In genomic region chr6:54183616-54184015, GRCh38 we compare ENCODE assay signal across 22 cellular contexts.
A peak's percentile ranks its signal among the peaks of the same experiment; 100 is the strongest.
DNase-seq lines count a peak whose midpoint lies in the region; ATAC-seq, FAIRE-seq and TF ChIP-seq lines count a peak whose summit lies in the region.
"Had no signal": no experiment of that assay in that cellular context is flagged by ENCODE, and none has a peak within 500 bp of the region (broad histone marks: within the 10 kb centered on the region; RNA-seq: fewer than 3 reads in every experiment).

No MANE protein-coding gene starts in this region.

- peaks cover 0 to 3% of the 10 kb centered on the region in 2 donors for H3K9me3 Mint-ChIP-seq in stimulated activated naive B cell treated with anti-CD40 and anti-IgM and Interleukin-4, amounts not matched to agents 10 μg/mL and 1 μg/mL and 100 μg/mL, for 72 hours
- H3K9me3 Mint-ChIP-seq: CD8-positive, alpha-beta T cell had no signal

- H3K9me3 ChIP-seq in SK-N-SH (no peaks in the 10 kb centered on the region), adrenal gland (replicated peaks in 1 of 3) (no peaks in the 10 kb centered on the region)
- H3K9me3 ChIP-seq: A549; BLaER1 treated with 17β-estradiol and CSF1 and Interleukin-3, amounts not matched to agents 10 nM and 100 nM; Caco-2 had no signal

- TF ChIP-seq POLR2A in adrenal gland (IDR thresholded peaks at IDR 0.05): no peak

- peak; percentile 79 for FAIRE-seq in HTR-8/SVneo (lab: Jason Lieb, UNC)
- FAIRE-seq: A549, D721Med, G401.6, GM18507 had no signal

- H3K36me3 ChIP-seq in SK-N-SH (replicated peaks in 1 of 2; ENCODE audit: control insufficient read depth in 1 of 2, insufficient read depth in 2 of 2, low read length in 1 of 2): no peaks in the 10 kb centered on the region
- H3K36me3 ChIP-seq in adrenal gland (replicated peaks in 1 of 2): no peaks in the 10 kb centered on the region
- H3K36me3 ChIP-seq: BLaER1 treated with 17β-estradiol and CSF1 and Interleukin-3, amounts not matched to agents 10 nM and 100 nM had no signal

- peaks cover 1 to 3% of the 10 kb centered on the region in 2 donors for H3K4me1 Mint-ChIP-seq in stimulated activated naive B cell treated with anti-CD40 and anti-IgM and Interleukin-4, amounts not matched to agents 10 μg/mL and 1 μg/mL and 100 μg/mL, for 72 hours
- H3K4me1 Mint-ChIP-seq: B cell had no signal

- no peaks in the 10 kb centered on the region for H3K9me2 ChIP-seq in SK-N-SH

- H3K27ac ChIP-seq in SK-N-SH (ENCODE audit: low read depth in 2 of 2, low read length in 1 of 2) (no peak overlapping the region), adrenal gland (no peak overlapping the region)
- H3K27ac ChIP-seq: 22Rv1; A549; BLaER1 treated with 17β-estradiol and CSF1 and Interleukin-3, amounts not matched to agents 10 nM and 100 nM; C4-2B had no signal

- 17% methylated on average over 7 of the region's 7 CpGs for WGBS in SK-N-SH (ENCODE audit: low lambda C conversion rate)
- WGBS in adrenal gland, 4 donors: 44 to 55% (median 48%) methylated on average over 7 of the region's 7 CpGs

- no peaks in the 10 kb centered on the region for H3F3A ChIP-seq in SK-N-SH (replicated peaks; ENCODE audit: insufficient read depth)

- H4K20me1 ChIP-seq in SK-N-SH (ENCODE audit: insufficient read depth): no peaks in the 10 kb centered on the region
- H4K20me1 ChIP-seq: BLaER1 treated with 17β-estradiol and CSF1 and Interleukin-3, amounts not matched to agents 10 nM and 100 nM had no signal

- H3K4me1 ChIP-seq in SK-N-SH (ENCODE audit: control insufficient read depth in 1 of 2, insufficient read depth in 2 of 2, low read depth in 1 of 2, low read length in 1 of 2) (no peaks in the 10 kb centered on the region; a peak in 1 of 4 replicates), adrenal gland (replicated peaks in 1 of 2) (no peaks in the 10 kb centered on the region)
- H3K4me1 ChIP-seq: A549, Caco-2 had no signal

- H3K27ac Mint-ChIP-seq in stimulated activated naive B cell treated with anti-CD40 and anti-IgM and Interleukin-4, amounts not matched to agents 10 μg/mL and 1 μg/mL and 100 μg/mL, for 72 hours: no peak overlapping the region
- H3K27ac Mint-ChIP-seq: B cell; CD4-positive, alpha-beta T cell; CD8-positive, alpha-beta T cell had no signal

- H3K9ac ChIP-seq in SK-N-SH: no peak overlapping the region
- H3K9ac ChIP-seq: BLaER1 treated with 17β-estradiol and CSF1 and Interleukin-3, amounts not matched to agents 10 nM and 100 nM had no signal

- H3K4me3 Mint-ChIP-seq in stimulated activated naive B cell treated with anti-CD40 and anti-IgM and Interleukin-4, amounts not matched to agents 10 μg/mL and 1 μg/mL and 100 μg/mL, for 72 hours: no peak overlapping the region
- H3K4me3 Mint-ChIP-seq: B cell; CD4-positive, alpha-beta T cell; CD8-positive, alpha-beta T cell had no signal

- H2AFZ ChIP-seq in SK-N-SH (ENCODE audit: low read depth): no peak overlapping the region

- H3K4me2 ChIP-seq in SK-N-SH: no peak overlapping the region
- H3K4me2 ChIP-seq: A549; BLaER1 treated with 17β-estradiol and CSF1 and Interleukin-3, amounts not matched to agents 10 nM and 100 nM had no signal

- H3K36me3 Mint-ChIP-seq in stimulated activated naive B cell treated with anti-CD40 and anti-IgM and Interleukin-4, amounts not matched to agents 10 μg/mL and 1 μg/mL and 100 μg/mL, for 72 hours: no peaks in the 10 kb centered on the region
- H3K36me3 Mint-ChIP-seq: CD8-positive, alpha-beta T cell had no signal

- no peak for TF ChIP-seq EP300 in SK-N-SH (IDR thresholded peaks at IDR 0.05; ENCODE audit: borderline replicate concordance in 1 of 2, low read depth in 1 of 2, low read length in 1 of 2)

- H3K27me3 ChIP-seq in SK-N-SH (ENCODE audit: insufficient read depth): no peaks in the 10 kb centered on the region; the same call in 1 of the 2 replicates
- no peaks in the 10 kb centered on the region for H3K27me3 ChIP-seq in adrenal gland
- H3K27me3 ChIP-seq: BLaER1 treated with 17β-estradiol and CSF1 and Interleukin-3, amounts not matched to agents 10 nM and 100 nM had no signal

- peak; percentile 42; the same call in 2 of the 3 replicates for ATAC-seq in SK-N-SH treated with all-trans-retinoic acid at 6 μM for 48 hours
- no peak for ATAC-seq in stimulated activated naive B cell treated with anti-CD40 and anti-IgM and Interleukin-4, amounts not matched to agents 10 μg/mL and 1 μg/mL and 100 μg/mL, for 72 hours (replicated peaks)
- ATAC-seq: A549; CD8-positive, alpha-beta T cell had no signal

- DNase-seq in SK-N-SH (no peak), HTR-8/SVneo (ENCODE audit: insufficient read length, low spot score) (no peak), adrenal gland (peak in 6 of 7 donors; percentile 34 to 65 (median 46)), NCI-H187 (lab: John Stamatoyannopoulos, UW) (no peak)
- DNase-seq in stimulated activated naive B cell treated with anti-CD40 and anti-IgM and Interleukin-4, amounts not matched to agents 10 μg/mL and 1 μg/mL and 100 μg/mL, for 72 hours: no peak
- DNase-seq: AML-193; Caco-2; Calu3; CD4-positive, alpha-beta T cell; CD8-positive, alpha-beta T cell; DMS79; DND-41; GF-D8 had no signal

- H3K79me2 ChIP-seq in SK-N-SH (ENCODE audit: insufficient read depth): no peaks in the 10 kb centered on the region

- TF ChIP-seq RAD21 in SK-N-SH (IDR thresholded peaks at IDR 0.05; ENCODE audit: low read length): no peak

- POLR2A ChIA-PET in SK-N-SH (lab: Yijun Ruan, JAX): no interaction called here

- intact Hi-C loops in adrenal gland (cut with DNase I): no loop called here

- TF ChIP-seq CTCF in SK-N-SH (IDR thresholded peaks at IDR 0.05) (no peak), adrenal gland (IDR thresholded peaks at IDR 0.05) (no peak)

- H3K4me3 ChIP-seq in SK-N-SH (ENCODE audit: low read depth in 2 of 2, low read length in 1 of 2) (no peak overlapping the region), adrenal gland (no peak overlapping the region)
- H3K4me3 ChIP-seq: A549; BLaER1 treated with 17β-estradiol and CSF1 and Interleukin-3, amounts not matched to agents 10 nM and 100 nM had no signal

- CTCF ChIA-PET in SK-N-SH (lab: Yijun Ruan, JAX): no interaction called here

- no peaks in the 10 kb centered on the region for H3K27me3 Mint-ChIP-seq in stimulated activated naive B cell treated with anti-CD40 and anti-IgM and Interleukin-4, amounts not matched to agents 10 μg/mL and 1 μg/mL and 100 μg/mL, for 72 hours
- H3K27me3 Mint-ChIP-seq: B cell; CD4-positive, alpha-beta T cell had no signal

TF ChIP-seq in SK-N-SH treated with all-trans-retinoic acid at 6 μM for 48 hours, 23 proteins besides CTCF, POLR2A, EP300 and RAD21:
- no peak for TF ChIP-seq ZNF70 (CRISPR knock-in tag; IDR thresholded peaks at IDR 0.05)
TF ChIP-seq in SK-N-SH treated with all-trans-retinoic acid at 6 μM for 48 hours: peak in this region for 0.

TF ChIP-seq in SK-N-SH, 30 proteins besides CTCF, POLR2A, EP300 and RAD21:
- TF ChIP-seq IRF3 (IDR thresholded peaks at IDR 0.05; ENCODE audit: low read depth, low read length): no peak
- no peak for TF ChIP-seq FOXJ3 (CRISPR knock-in tag; IDR thresholded peaks at IDR 0.05)
- TF ChIP-seq YY1 (IDR thresholded peaks at IDR 0.05; ENCODE audit: low read depth): no peak
- no peak for TF ChIP-seq GABPA (IDR thresholded peaks at IDR 0.05; ENCODE audit: low read depth)
- no peak for TF ChIP-seq MAX (IDR thresholded peaks at IDR 0.05; ENCODE audit: low read depth)
- TF ChIP-seq JUND (IDR thresholded peaks at IDR 0.05): no peak
- no peak for TF ChIP-seq EZH2phosphoT487 (IDR thresholded peaks at IDR 0.05; ENCODE audit: borderline replicate concordance, low read depth)
- TF ChIP-seq FOSL2 (IDR thresholded peaks at IDR 0.05; ENCODE audit: borderline replicate concordance, low read depth): no peak
- no peak for TF ChIP-seq ELF1 (IDR thresholded peaks at IDR 0.05)
- no peak for TF ChIP-seq SMC3 (IDR thresholded peaks at IDR 0.05; ENCODE audit: low read depth, low read length)
- TF ChIP-seq NFIC (IDR thresholded peaks at IDR 0.05; ENCODE audit: borderline replicate concordance): no peak

Comparison
In these comparisons a context has a peak if more than half of its experiments do, and no peak if none do; other contexts are left out.
1. DNase-seq: peak in adrenal gland (6 of 7); none in SK-N-SH (single experiment), HTR-8/SVneo (single experiment), NCI-H187 (0 of 2) and stimulated activated naive B cell treated with anti-CD40 and anti-IgM and Interleukin-4, amounts not matched to agents 10 μg/mL and 1 μg/mL and 100 μg/mL, for 72 hours (single experiment).